In genomic region chr10:54682554-54682953, GRCh38 we compare ENCODE assay signal across 32 cellular contexts.
"Had no signal": no experiment of that assay in that cellular context is flagged by ENCODE, and none has a peak within 500 bp of the region (broad histone marks: within the 10 kb centered on the region; RNA-seq: fewer than 3 reads in every experiment).

No MANE protein-coding gene starts in this region.

- ATAC-seq: activated naive CD4-positive, alpha-beta T cell treated with anti-CD3 and anti-CD28 coated beads, Interleukin-2, amount 50 U/mL, for 72 hours; activated naive CD8-positive, alpha-beta T cell treated with anti-CD3 and anti-CD28 coated beads, Interleukin-2, amount 50 U/mL, for 24 hours; activated T-cell treated with anti-CD3 and anti-CD28 coated beads, Interleukin-2, amount 50 U/mL, for 4 hours; activated T-cell treated with anti-CD3 and anti-CD28 coated beads, Interleukin-2, amount 50 U/mL, for 72 hours; activated T-helper 17 cell treated with anti-CD3 and anti-CD28 coated beads, Interleukin-2, amount 50 U/mL, for 72 hours; body of pancreas had no signal

- H3K36me3 ChIP-seq: adrenal gland, ascending aorta, brain microvascular endothelial cell, breast epithelium, cardiac muscle cell had no signal

- H3K27me3 ChIP-seq: adrenal gland, ascending aorta, body of pancreas, brain microvascular endothelial cell, breast epithelium, cardiac muscle cell had no signal

- H3K4me3 ChIP-seq: adrenal gland, ascending aorta, body of pancreas, breast epithelium, cardiac muscle cell had no signal

- H3K9me3 ChIP-seq: ascending aorta, body of pancreas, breast epithelium had no signal

- H3K4me1 ChIP-seq: adrenal gland, ascending aorta, body of pancreas, breast epithelium had no signal

- H3K27ac ChIP-seq: adrenal gland, ascending aorta, body of pancreas, brain microvascular endothelial cell, breast epithelium, cardiac muscle cell had no signal

- DNase-seq: activated effector memory CD4-positive, alpha-beta T cell treated with anti-CD3 and anti-CD28 coated beads, Interleukin-2, amount 50 U/mL, for 16 hours; activated effector memory CD4-positive, alpha-beta T cell treated with Interleukin-2 at 50 U/mL for 16 hours; activated gamma-delta T cell; activated gamma-delta T cell treated with Interleukin-2 at 50 U/mL for 16 hours; activated naive CD4-positive, alpha-beta T cell; activated naive CD4-positive, alpha-beta T cell treated with anti-CD3 and anti-CD28 coated beads for 36 hours; activated naive CD4-positive, alpha-beta T cell treated with anti-CD3 and anti-CD28 coated beads, Interleukin-2, amount 10 ng/mL, durations not matched to agents 7 days and 5 days; activated naive CD4-positive, alpha-beta T cell treated with anti-CD3 and anti-CD28 coated beads, Interleukin-2, amount 50 U/mL, for 16 hours; activated naive CD4-positive, alpha-beta T cell treated with Interleukin-2 at 50 U/mL for 16 hours; activated naive CD8-positive, alpha-beta T cell treated with anti-CD3 and anti-CD28 coated beads for 36 hours; activated naive CD8-positive, alpha-beta T cell treated with anti-CD3 and anti-CD28 coated beads, Interleukin-2, amount 10 ng/mL, durations not matched to agents 7 days and 5 days; activated naive CD8-positive, alpha-beta T cell treated with anti-CD3 and anti-CD28 coated beads, Interleukin-2, amount 50 U/mL, for 24 hours; activated T-cell treated with anti-CD3 and anti-CD28 coated beads, Interleukin-2, amount 50 U/mL, for 1 hour; activated T-cell treated with anti-CD3 and anti-CD28 coated beads, Interleukin-2, amount 50 U/mL, for 24 hours; activated T-cell treated with anti-CD3 and anti-CD28 coated beads, Interleukin-2, amount 50 U/mL, for 4 hours; activated T-cell treated with anti-CD3 and anti-CD28 coated beads, Interleukin-2, amount 50 U/mL, for 48 hours; activated T-cell treated with anti-CD3 and anti-CD28 coated beads, Interleukin-2, amount 50 U/mL, for 72 hours; adrenal gland; amniotic stem cell; amygdala; anterior cingulate cortex; aorta; body of pancreas; brain microvascular endothelial cell; caudate nucleus; central memory CD4-positive, alpha-beta T cell; cerebellar nuclear complex had no signal
